ENCODE assay signal across 1 cellular context in genomic region chr11:67317365-67318238, GRCh38.
TF ChIP-seq lines count a peak whose summit lies in the region.

No MANE protein-coding gene starts in this region.

TF ChIP-seq in GM12878, 131 proteins besides CTCF, POLR2A, EP300 and RAD21 (continued from another document and continues in another):
- TF ChIP-seq CUX1 (IDR thresholded peaks at IDR 0.05; ENCODE audit: insufficient replicate concordance, low read depth, low read length) (no peak), CREM (IDR thresholded peaks at IDR 0.05; ENCODE audit: low read depth) (peak; percentile 54; the same call in 1 of the 2 replicates), RFX5 (IDR thresholded peaks at IDR 0.05; ENCODE audit: low read depth, low read length) (no peak; the same call in 1 of the 2 replicates), YBX1 (IDR thresholded peaks at IDR 0.05) (no peak), MEF2A (IDR thresholded peaks at IDR 0.05; ENCODE audit: insufficient read depth, low read depth, low read length) (no peak), MXI1 (IDR thresholded peaks at IDR 0.05; ENCODE audit: low read depth, low read length) (peak; percentile 97), TARDBP (IDR thresholded peaks at IDR 0.05; ENCODE audit: borderline replicate concordance) (0 out of 2 replicates have a peak, but pooled peaks have one; percentile 58), CEBPZ (IDR thresholded peaks at IDR 0.05; ENCODE audit: low read depth, low read length) (no peak), POLR2AphosphoS2 (IDR thresholded peaks at IDR 0.05; ENCODE audit: low read depth, low read length) (no peak), PAX8 (IDR thresholded peaks at IDR 0.05) (no peak), MTA2 (IDR thresholded peaks at IDR 0.05; ENCODE audit: low read depth) (peak; percentile 26; the same call in 1 of the 2 replicates), BRCA1 (IDR thresholded peaks at IDR 0.05; ENCODE audit: low read depth, low read length) (no peak), GATAD2B (conservative IDR thresholded peaks at IDR 0.05; ENCODE audit: low read depth) (peak; percentile 44; the same call in 1 of the 2 replicates), NFYA (IDR thresholded peaks at IDR 0.05; ENCODE audit: borderline replicate concordance, low read depth, low read length) (no peak), ZNF384 (IDR thresholded peaks at IDR 0.05; ENCODE audit: borderline replicate concordance, low read depth, low read length) (0 out of 2 replicates have a peak, but pooled peaks have one; percentile 13), USF1 (IDR thresholded peaks at IDR 0.05; ENCODE audit: borderline replicate concordance, extremely low read length, insufficient read depth, low read depth, low read length) (no peak), RELB (IDR thresholded peaks at IDR 0.05; ENCODE audit: low read depth) (peak; percentile 83), ZNF592 (IDR thresholded peaks at IDR 0.05) (peak; percentile 62; the same call in 1 of the 2 replicates), BHLHE40 (IDR thresholded peaks at IDR 0.05; ENCODE audit: borderline replicate concordance in 1 of 2, low read depth in 2 of 2, low read length in 1 of 2) (peak in 1 of 2 experiments; percentile 45; a peak in 1 of 4 replicates), ETV6 (conservative IDR thresholded peaks at IDR 0.05 in 1 of 2, IDR thresholded peaks at IDR 0.05 in 1 of 2; ENCODE audit: borderline replicate concordance in 1 of 2, low read depth in 1 of 2) (no peak), JUNB (IDR thresholded peaks at IDR 0.05) (no peak), CHD2 (IDR thresholded peaks at IDR 0.05; ENCODE audit: borderline replicate concordance, low read depth, low read length) (peak; percentile 75), MYC (IDR thresholded peaks at IDR 0.05; ENCODE audit: insufficient read depth, insufficient read length, insufficient replicate concordance, low read length, severe bottlenecking) (no peak), NFIC (IDR thresholded peaks at IDR 0.05; ENCODE audit: low read depth, low read length) (no peak), ASH2L (IDR thresholded peaks at IDR 0.05; ENCODE audit: borderline replicate concordance, low read depth) (peak; percentile 73; the same call in 1 of the 2 replicates), NFXL1 (IDR thresholded peaks at IDR 0.05; ENCODE audit: borderline replicate concordance) (no peak), NR2C2 (IDR thresholded peaks at IDR 0.05; ENCODE audit: borderline replicate concordance, control insufficient read depth, insufficient read length, low read depth) (no peak), NRF1 (conservative IDR thresholded peaks at IDR 0.05; ENCODE audit: low read depth, low read length) (peak; percentile 90)
- TF ChIP-seq, protein P1, sequence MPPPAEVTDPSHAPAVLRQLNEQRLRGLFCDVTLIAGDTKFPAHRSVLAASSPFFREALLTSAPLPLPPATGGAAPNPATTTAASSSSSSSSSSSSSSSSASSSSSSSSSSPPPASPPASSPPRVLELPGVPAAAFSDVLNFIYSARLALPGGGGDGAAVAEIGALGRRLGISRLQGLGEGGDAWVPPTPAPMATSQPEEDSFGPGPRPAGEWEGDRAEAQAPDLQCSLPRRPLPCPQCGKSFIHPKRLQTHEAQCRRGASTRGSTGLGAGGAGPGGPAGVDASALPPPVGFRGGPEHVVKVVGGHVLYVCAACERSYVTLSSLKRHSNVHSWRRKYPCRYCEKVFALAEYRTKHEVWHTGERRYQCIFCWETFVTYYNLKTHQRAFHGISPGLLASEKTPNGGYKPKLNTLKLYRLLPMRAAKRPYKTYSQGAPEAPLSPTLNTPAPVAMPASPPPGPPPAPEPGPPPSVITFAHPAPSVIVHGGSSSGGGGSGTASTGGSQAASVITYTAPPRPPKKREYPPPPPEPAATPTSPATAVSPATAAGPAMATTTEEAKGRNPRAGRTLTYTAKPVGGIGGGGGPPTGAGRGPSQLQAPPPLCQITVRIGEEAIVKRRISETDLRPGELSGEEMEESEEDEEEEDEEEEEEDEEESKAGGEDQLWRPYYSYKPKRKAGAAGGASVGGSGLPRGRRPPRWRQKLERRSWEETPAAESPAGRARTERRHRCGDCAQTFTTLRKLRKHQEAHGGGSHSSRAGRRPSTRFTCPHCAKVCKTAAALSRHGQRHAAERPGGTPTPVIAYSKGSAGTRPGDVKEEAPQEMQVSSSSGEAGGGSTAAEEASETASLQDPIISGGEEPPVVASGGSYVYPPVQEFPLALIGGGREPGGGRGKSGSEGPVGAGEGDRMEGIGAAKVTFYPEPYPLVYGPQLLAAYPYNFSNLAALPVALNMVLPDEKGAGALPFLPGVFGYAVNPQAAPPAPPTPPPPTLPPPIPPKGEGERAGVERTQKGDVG (CRISPR knock-in tag; IDR thresholded peaks at IDR 0.05) = no peak
- TF ChIP-seq, protein P2, sequence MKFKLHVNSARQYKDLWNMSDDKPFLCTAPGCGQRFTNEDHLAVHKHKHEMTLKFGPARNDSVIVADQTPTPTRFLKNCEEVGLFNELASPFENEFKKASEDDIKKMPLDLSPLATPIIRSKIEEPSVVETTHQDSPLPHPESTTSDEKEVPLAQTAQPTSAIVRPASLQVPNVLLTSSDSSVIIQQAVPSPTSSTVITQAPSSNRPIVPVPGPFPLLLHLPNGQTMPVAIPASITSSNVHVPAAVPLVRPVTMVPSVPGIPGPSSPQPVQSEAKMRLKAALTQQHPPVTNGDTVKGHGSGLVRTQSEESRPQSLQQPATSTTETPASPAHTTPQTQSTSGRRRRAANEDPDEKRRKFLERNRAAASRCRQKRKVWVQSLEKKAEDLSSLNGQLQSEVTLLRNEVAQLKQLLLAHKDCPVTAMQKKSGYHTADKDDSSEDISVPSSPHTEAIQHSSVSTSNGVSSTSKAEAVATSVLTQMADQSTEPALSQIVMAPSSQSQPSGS (IDR thresholded peaks at IDR 0.05; ENCODE audit: low read length) = no peak
